17 cellular contexts compared by ENCODE assay signal in the genomic region with DNA sequence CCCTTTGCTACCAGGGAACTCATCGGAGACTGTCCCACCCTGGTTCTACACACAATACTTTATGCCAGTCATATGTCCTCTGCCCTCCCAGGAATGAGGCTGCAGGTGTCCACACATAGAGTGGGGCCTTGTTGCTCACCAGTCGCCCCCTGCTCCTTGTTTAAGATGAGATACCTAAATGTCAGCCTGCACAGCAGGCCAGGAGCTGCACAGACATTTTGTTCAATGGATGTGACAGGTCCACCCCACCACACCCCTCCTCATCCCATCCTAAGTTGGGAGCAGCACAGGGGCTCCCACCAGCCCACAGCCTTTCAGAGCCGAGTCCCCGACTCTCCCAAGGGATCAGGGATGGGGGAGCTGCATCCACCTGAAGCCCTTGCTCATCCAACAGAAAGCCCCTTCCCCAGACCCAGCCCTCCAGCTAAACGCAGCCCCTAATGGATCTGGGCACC. TPM values are rescaled to one million over a fixed set of nuclear protein-coding genes. Genes with fewer than 3 reads are reported as not detected.
DNase-seq lines count a peak whose midpoint lies in the region; ATAC-seq and TF ChIP-seq lines count a peak whose summit lies in the region.
"Had no signal": no experiment of that assay in that cellular context is flagged by ENCODE, and none has a peak within 500 bp of the region (broad histone marks: within the 10 kb centered on the region; RNA-seq: fewer than 3 reads in every experiment).

No MANE protein-coding gene starts in this region.

- no peaks in the 10 kb centered on the region for H3K36me3 ChIP-seq in upper lobe of right lung

- no peak overlapping the region for H3K4me3 ChIP-seq in upper lobe of right lung

- POLR2A ChIA-PET in WTC11 (lab: Charles Lee) = interaction anchor here (1.6 kb wide), 1 partner anchor 15 kb away, joined by 3 read pairs; no protein-coding TSS in a partner anchor

- H3K4me1 ChIP-seq in upper lobe of right lung = no peaks in the 10 kb centered on the region

- intact Hi-C loops in upper lobe of right lung (cut with DNase I) = no loop called here

- H3K27ac ChIP-seq in upper lobe of right lung = no peak overlapping the region
- H3K27ac ChIP-seq: C4-2B had no signal

- peak; percentile 70 for DNase-seq in HT-29 (ENCODE audit: low spot score)
- DNase-seq in WTC11 (ENCODE audit: low spot score) = peak; percentile 6
- DNase-seq in mesenteric fat pad (ENCODE audit: low spot score) = peak; percentile 72
- peak; percentile 41 for DNase-seq in upper lobe of right lung
- no peak for DNase-seq in NCI-H446 (lab: John Stamatoyannopoulos, UW)
- DNase-seq in central memory CD4-positive, alpha-beta T cell = no peak
- DNase-seq: ACHN, DMS79, KBM-7, NCI-H1105 treated with DMSO at 0.1 percent for 48 hours, NCI-H1694, NCI-H524, NCI-H82, SHP77 treated with DMSO at 0.1 percent for 48 hours had no signal

- no peaks in the 10 kb centered on the region for H3K9me3 ChIP-seq in upper lobe of right lung

- no peaks in the 10 kb centered on the region for H3K36me3 Mint-ChIP-seq in WTC11

- peaks cover 82% of the 10 kb centered on the region for H3K27me3 Mint-ChIP-seq in WTC11 (ENCODE audit: low read depth)

- no peaks in the 10 kb centered on the region for H3K9me3 Mint-ChIP-seq in WTC11

- H3K4me1 Mint-ChIP-seq in WTC11 = no peaks in the 10 kb centered on the region

- no peak overlapping the region for H3K27ac Mint-ChIP-seq in WTC11

- ATAC-seq in WTC11 (no peak), upper lobe of right lung (no peak), HG03460 (IDR thresholded peaks at IDR 0.05; ENCODE audit: unreplicated experiment) (no peak)

- CTCF ChIA-PET in WTC11 (lab: Charles Lee) = no interaction called here

- H3K27me3 ChIP-seq in upper lobe of right lung = peaks cover 31% of the 10 kb centered on the region

- H3K4me3 Mint-ChIP-seq in WTC11 = no peak overlapping the region

- TF ChIP-seq CTCF in WTC11 (IDR thresholded peaks at IDR 0.05) (no peak), upper lobe of right lung (IDR thresholded peaks at IDR 0.05) (no peak)

TF ChIP-seq in WTC11, 78 proteins besides CTCF, POLR2A, EP300 and RAD21:
- TF ChIP-seq, protein P1, sequence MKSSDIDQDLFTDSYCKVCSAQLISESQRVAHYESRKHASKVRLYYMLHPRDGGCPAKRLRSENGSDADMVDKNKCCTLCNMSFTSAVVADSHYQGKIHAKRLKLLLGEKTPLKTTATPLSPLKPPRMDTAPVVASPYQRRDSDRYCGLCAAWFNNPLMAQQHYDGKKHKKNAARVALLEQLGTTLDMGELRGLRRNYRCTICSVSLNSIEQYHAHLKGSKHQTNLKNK (CRISPR knock-in tag; IDR thresholded peaks at IDR 0.05) = no peak
- TF ChIP-seq CREM (CRISPR knock-in tag; IDR thresholded peaks at IDR 0.05) (no peak), GABPB1 (CRISPR knock-in tag; IDR thresholded peaks at IDR 0.05) (no peak)

RNA-seq across cellular contexts. Expression of a gene that starts 6.2 kb away (rescaled TPM):
- not detected in 2 replicates for total RNA-seq in HT-29 (2014; rRNA removed; shearing (Covaris generic))
- total RNA-seq in WTC11 (2021) (0.21 to 0.50 TPM (median 0.37 TPM) in 3 replicates), mesenteric fat pad (2.1 TPM), upper lobe of right lung (3.0 TPM)
- total RNA-seq: RPMI7951 had no signal

Comparison
In these comparisons a context has a peak if more than half of its experiments do, and no peak if none do; other contexts are left out.
1. DNase-seq: peak in HT-29 (single experiment), WTC11 (single experiment), mesenteric fat pad (single experiment) and upper lobe of right lung (single experiment); none in NCI-H446 (0 of 2) and central memory CD4-positive, alpha-beta T cell (single experiment).